ENCODE assay signal across 18 cellular contexts in the genomic region with DNA sequence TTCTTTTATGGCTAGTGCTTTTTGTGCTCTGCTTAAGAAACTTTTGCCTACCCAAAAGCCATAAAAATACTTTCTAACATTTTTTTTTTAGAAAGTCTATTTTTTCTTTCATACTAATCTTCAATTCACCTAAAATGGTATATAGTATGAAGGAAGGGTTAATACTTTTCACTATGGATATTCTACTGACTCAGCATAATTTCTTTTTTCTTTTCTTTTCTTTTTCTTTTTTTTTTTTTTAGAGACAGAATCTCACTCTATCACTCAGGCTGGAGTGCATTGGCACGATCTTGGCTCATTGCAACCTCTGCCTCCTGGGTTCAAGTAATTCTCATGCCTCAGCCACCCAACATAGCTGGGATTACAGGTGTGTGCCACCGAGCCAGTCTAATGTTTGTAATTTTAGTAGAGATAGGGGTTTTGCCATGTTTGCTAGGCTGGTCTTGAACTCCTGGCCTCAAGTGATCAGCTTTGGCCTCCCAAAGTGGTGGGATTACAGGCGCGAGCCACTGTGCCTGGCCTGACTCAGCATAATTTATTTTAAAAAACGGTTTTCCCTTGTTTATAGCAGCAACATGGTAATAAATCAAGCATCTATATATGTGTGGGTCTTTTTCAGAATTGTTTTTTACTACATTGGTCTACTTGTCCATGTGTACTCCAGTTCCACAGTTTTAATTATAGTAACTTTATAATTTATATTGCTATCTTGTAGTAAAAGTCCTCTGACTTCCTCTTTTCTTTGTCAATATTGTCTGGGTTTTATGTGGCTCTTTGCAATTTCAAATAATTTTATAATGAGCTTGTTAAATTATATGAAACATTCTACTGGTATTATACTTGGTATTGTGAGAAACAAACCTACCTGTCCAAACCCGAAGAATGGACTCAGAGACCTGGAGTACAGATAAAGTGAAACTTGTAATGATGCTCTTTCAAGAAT. TPM values are rescaled to one million over a fixed set of nuclear protein-coding genes. Genes with fewer than 3 reads are reported as not detected.
"Had no signal": no experiment of that assay in that cellular context is flagged by ENCODE, and none has a peak within 500 bp of the region (broad histone marks: within the 10 kb centered on the region; RNA-seq: fewer than 3 reads in every experiment).

No MANE protein-coding gene starts in this region.

RNA-seq across cellular contexts. Expression of a gene that starts 30.6 kb away (rescaled TPM):
- total RNA-seq: dermis blood vessel endothelial cell, esophagus mucosa, esophagus squamous epithelium, gastrocnemius medialis, glomerular endothelial cell, kidney epithelial cell, left cardiac atrium, left lung, left ventricle myocardium superior, lower leg skin, lower lobe of right lung, lung microvascular endothelial cell, mesenteric fat pad, mesothelial cell of epicardium, mucosa of descending colon, myocyte had no signal
- polyA plus RNA-seq: heart right ventricle, keratinocyte had no signal
